28 cellular contexts compared by ENCODE assay signal in genomic region chr3:18790384-18790783, GRCh38.
A peak's percentile ranks its signal among the peaks of the same experiment; 100 is the strongest.
DNase-seq lines count a peak whose midpoint lies in the region; ATAC-seq and TF ChIP-seq lines count a peak whose summit lies in the region.
"Had no signal": no experiment of that assay in that cellular context is flagged by ENCODE, and none has a peak within 500 bp of the region (broad histone marks: within the 10 kb centered on the region; RNA-seq: fewer than 3 reads in every experiment).

No MANE protein-coding gene starts in this region.

- no peak overlapping the region for H3K27ac ChIP-seq in CD4-positive, alpha-beta T cell (ENCODE audit: low read depth, low read length)
- no peak overlapping the region for H3K27ac ChIP-seq in DND-41 (ENCODE audit: low read length)
- no peak overlapping the region for H3K27ac ChIP-seq in neural progenitor cell
- H3K27ac ChIP-seq: A549; BLaER1 treated with 17β-estradiol and CSF1 and Interleukin-3, amounts not matched to agents 10 nM and 100 nM; KMS-11; PC-9; SJCRH30 had no signal

- peak overlapping the region; percentile 17; the same call in 1 of the 2 replicates for H2AFZ ChIP-seq in DND-41 (ENCODE audit: low read depth, low read length)
- H2AFZ ChIP-seq in neural progenitor cell (replicated peaks), result no peak overlapping the region
- H2AFZ ChIP-seq: PC-9 had no signal

- in situ Hi-C loops in G401 (cut with HindIII; ENCODE audit: low sequenced_read_pairs), result no loop called here

- peak; percentile 61 for DNase-seq in activated CD4-positive, alpha-beta T cell treated with anti-CD3 and anti-CD28 coated beads, Interleukin-2, amount 10 ng/mL, durations not matched to agents 24 days and 14 days
- DNase-seq in activated CD4-positive, alpha-beta T cell treated with anti-CD3 and anti-CD28 coated beads, Interleukin-2, amount 50 U/mL, for 4 hours, result no peak
- no peak for DNase-seq in CD4-positive, alpha-beta T cell
- no peak for DNase-seq in DND-41
- no peak for DNase-seq in central memory CD8-positive, alpha-beta T cell (ENCODE audit: low spot score in 2 of 2)
- DNase-seq in G401 (ENCODE audit: low spot score), result no peak
- DNase-seq in neural progenitor cell (ENCODE audit: low spot score), result no peak
- DNase-seq: AML-193; Caco-2; CD4-positive, alpha-beta memory T cell; EL; GF-D8; HCEC 1CT; NCI-H1092 treated with DMSO at 0.1 percent for 48 hours; NCI-H2171; NCI-H226; NCI-H510A; NCI-H774; NK-92 treated with Interleukin-12 subunit alpha and Interleukin-12 subunit beta, amount 100 ng/mL, for 24 hours; PC-9; SJCRH30 had no signal

- peak; percentile 48 for ATAC-seq in CD4-positive, alpha-beta T cell (ENCODE audit: poor library complexity)
- ATAC-seq in DND-41 (ENCODE audit: insufficient read depth, low read depth) (no peak), GM18517 (IDR thresholded peaks at IDR 0.05; ENCODE audit: unreplicated experiment) (no peak)
- peak; percentile 40 for ATAC-seq in central memory CD8-positive, alpha-beta T cell (replicated peaks; ENCODE audit: extremely low read depth, poor library complexity, severe bottlenecking)
- ATAC-seq: A549, Right ventricle myocardium inferior, SK-N-SH treated with all-trans-retinoic acid at 6 μM for 48 hours had no signal

- no peak overlapping the region for H3K4me3 ChIP-seq in DND-41 (ENCODE audit: low read depth in 1 of 2, low read length in 2 of 2)
- H3K4me3 ChIP-seq in neural progenitor cell, result no peak overlapping the region
- H3K4me3 ChIP-seq: A549; BLaER1 treated with 17β-estradiol and CSF1 and Interleukin-3, amounts not matched to agents 10 nM and 100 nM; PC-9; SJCRH30 had no signal

- H3K4me2 ChIP-seq in DND-41 (ENCODE audit: insufficient read depth, low read length), result no peak overlapping the region
- no peak overlapping the region for H3K4me2 ChIP-seq in neural progenitor cell
- H3K4me2 ChIP-seq: A549; BLaER1 treated with 17β-estradiol and CSF1 and Interleukin-3, amounts not matched to agents 10 nM and 100 nM; KMS-11; PC-9 had no signal

- POLR2A ChIA-PET in CD4-positive, alpha-beta T cell (lab: Charles Lee), result interaction anchor here (0.6 to 1.6 kb wide), 5 partner anchors 11 to 358 kb away, joined by 3 to 8 read pairs (median 3); no protein-coding TSS in a partner anchor

- H3K36me3 Mint-ChIP-seq in activated CD4-positive, alpha-beta T cell treated with anti-CD3 and anti-CD28 coated beads, Interleukin-2, amount 10 ng/mL, durations not matched to agents 24 days and 14 days (ENCODE audit: low read depth), result no peaks in the 10 kb centered on the region
- no peaks in the 10 kb centered on the region for H3K36me3 Mint-ChIP-seq in CD4-positive, alpha-beta T cell (ENCODE audit: low read depth)
- peaks cover 2% of the 10 kb centered on the region for H3K36me3 Mint-ChIP-seq in central memory CD8-positive, alpha-beta T cell (ENCODE audit: insufficient read depth)
- H3K36me3 Mint-ChIP-seq in neural progenitor cell, result no peaks in the 10 kb centered on the region
- H3K36me3 Mint-ChIP-seq: CD4-positive, alpha-beta memory T cell; IgD-negative memory B cell had no signal

- no peaks in the 10 kb centered on the region for H3K79me2 ChIP-seq in DND-41 (ENCODE audit: insufficient read depth, low read length)
- H3K79me2 ChIP-seq in neural progenitor cell (ENCODE audit: low read depth), result no peaks in the 10 kb centered on the region

- H3K4me1 Mint-ChIP-seq in activated CD4-positive, alpha-beta T cell treated with anti-CD3 and anti-CD28 coated beads, Interleukin-2, amount 10 ng/mL, durations not matched to agents 24 days and 14 days, result peaks cover 8% of the 10 kb centered on the region
- H3K4me1 Mint-ChIP-seq in CD4-positive, alpha-beta T cell (ENCODE audit: low read depth), result peaks cover 15% of the 10 kb centered on the region
- H3K4me1 Mint-ChIP-seq in central memory CD8-positive, alpha-beta T cell, result no peaks in the 10 kb centered on the region
- H3K4me1 Mint-ChIP-seq in neural progenitor cell, result no peaks in the 10 kb centered on the region
- H3K4me1 Mint-ChIP-seq: IgD-negative memory B cell had no signal

- H3K9me3 ChIP-seq in CD4-positive, alpha-beta T cell (ENCODE audit: control insufficient read depth, low read length), result no peaks in the 10 kb centered on the region
- H3K9me3 ChIP-seq in DND-41 (ENCODE audit: insufficient read depth, low read length, severe bottlenecking), result no peaks in the 10 kb centered on the region
- no peaks in the 10 kb centered on the region for H3K9me3 ChIP-seq in neural progenitor cell (ENCODE audit: low read depth)
- H3K9me3 ChIP-seq: A549; BLaER1 treated with 17β-estradiol and CSF1 and Interleukin-3, amounts not matched to agents 10 nM and 100 nM; Caco-2; SJCRH30 had no signal

- no peaks in the 10 kb centered on the region for H4K20me1 ChIP-seq in DND-41 (ENCODE audit: insufficient read depth, low read length)
- no peaks in the 10 kb centered on the region for H4K20me1 ChIP-seq in neural progenitor cell (ENCODE audit: low read depth)
- H4K20me1 ChIP-seq: BLaER1 treated with 17β-estradiol and CSF1 and Interleukin-3, amounts not matched to agents 10 nM and 100 nM had no signal

- peaks cover 18% of the 10 kb centered on the region for H3F3A ChIP-seq in neural progenitor cell (ENCODE audit: low read depth)

- peaks cover 2% of the 10 kb centered on the region for H3K27me3 Mint-ChIP-seq in activated CD4-positive, alpha-beta T cell treated with anti-CD3 and anti-CD28 coated beads, Interleukin-2, amount 10 ng/mL, durations not matched to agents 24 days and 14 days
- no peaks in the 10 kb centered on the region for H3K27me3 Mint-ChIP-seq in CD4-positive, alpha-beta T cell
- no peaks in the 10 kb centered on the region for H3K27me3 Mint-ChIP-seq in central memory CD8-positive, alpha-beta T cell
- H3K27me3 Mint-ChIP-seq in neural progenitor cell (ENCODE audit: insufficient read depth, low read depth), result peaks cover 4% of the 10 kb centered on the region
- H3K27me3 Mint-ChIP-seq: CD4-positive, alpha-beta memory T cell; IgD-negative memory B cell had no signal

- intact Hi-C loops in activated CD4-positive, alpha-beta T cell treated with anti-CD3 and anti-CD28 coated beads, Interleukin-2, amount 10 ng/mL, durations not matched to agents 24 days and 14 days (cut with micrococcal nuclease), result loop anchor here (2.0 to 5.0 kb wide), 2 partner anchors 34 to 82 kb away; no protein-coding TSS in a partner anchor
- intact Hi-C loops in CD4-positive, alpha-beta T cell (cut with DNase I, micrococcal nuclease), result no loop called here

- H3K27ac Mint-ChIP-seq in activated CD4-positive, alpha-beta T cell treated with anti-CD3 and anti-CD28 coated beads, Interleukin-2, amount 10 ng/mL, durations not matched to agents 24 days and 14 days, result no peak overlapping the region
- no peak overlapping the region for H3K27ac Mint-ChIP-seq in CD4-positive, alpha-beta T cell
- no peak overlapping the region for H3K27ac Mint-ChIP-seq in central memory CD8-positive, alpha-beta T cell (ENCODE audit: low read depth)
- H3K27ac Mint-ChIP-seq in neural progenitor cell, result no peak overlapping the region
- H3K27ac Mint-ChIP-seq: CD4-positive, alpha-beta memory T cell; IgD-negative memory B cell had no signal

- CTCF ChIA-PET in CD4-positive, alpha-beta T cell (lab: Charles Lee), result no interaction called here

- no peaks in the 10 kb centered on the region for H3K4me1 ChIP-seq in DND-41 (ENCODE audit: insufficient read depth, low read length)
- H3K4me1 ChIP-seq in neural progenitor cell, result no peaks in the 10 kb centered on the region
- H3K4me1 ChIP-seq: A549; BLaER1 treated with 17β-estradiol and CSF1 and Interleukin-3, amounts not matched to agents 10 nM and 100 nM; Caco-2; SJCRH30 had no signal

- H3K4me3 Mint-ChIP-seq in activated CD4-positive, alpha-beta T cell treated with anti-CD3 and anti-CD28 coated beads, Interleukin-2, amount 10 ng/mL, durations not matched to agents 24 days and 14 days, result no peak overlapping the region
- H3K4me3 Mint-ChIP-seq in CD4-positive, alpha-beta T cell, result peak overlapping the region; percentile 17
- no peak overlapping the region for H3K4me3 Mint-ChIP-seq in central memory CD8-positive, alpha-beta T cell
- no peak overlapping the region for H3K4me3 Mint-ChIP-seq in neural progenitor cell
- H3K4me3 Mint-ChIP-seq: CD4-positive, alpha-beta memory T cell; IgD-negative memory B cell had no signal

- no peaks in the 10 kb centered on the region for H3K36me3 ChIP-seq in DND-41 (ENCODE audit: insufficient read depth, low read length)
- H3K36me3 ChIP-seq in neural progenitor cell, result no peaks in the 10 kb centered on the region
- H3K36me3 ChIP-seq: BLaER1 treated with 17β-estradiol and CSF1 and Interleukin-3, amounts not matched to agents 10 nM and 100 nM; SJCRH30 had no signal

- H3K9me3 Mint-ChIP-seq in activated CD4-positive, alpha-beta T cell treated with anti-CD3 and anti-CD28 coated beads, Interleukin-2, amount 10 ng/mL, durations not matched to agents 24 days and 14 days, result no peaks in the 10 kb centered on the region
- H3K9me3 Mint-ChIP-seq in CD4-positive, alpha-beta T cell, result no peaks in the 10 kb centered on the region
- H3K9me3 Mint-ChIP-seq in central memory CD8-positive, alpha-beta T cell, result no peaks in the 10 kb centered on the region
- no peaks in the 10 kb centered on the region for H3K9me3 Mint-ChIP-seq in neural progenitor cell
- H3K9me3 Mint-ChIP-seq: CD4-positive, alpha-beta memory T cell; IgD-negative memory B cell had no signal

- TF ChIP-seq CTCF in CD4-positive, alpha-beta T cell (IDR thresholded peaks at IDR 0.05), result no peak
- TF ChIP-seq CTCF in DND-41 (IDR thresholded peaks at IDR 0.05; ENCODE audit: borderline replicate concordance, extremely low read depth, low read length, poor library complexity, severe bottlenecking) (no peak), neural progenitor cell (IDR thresholded peaks at IDR 0.05) (no peak)

- H3K9ac ChIP-seq in DND-41 (ENCODE audit: low read depth, low read length) (no peak overlapping the region), neural progenitor cell (no peak overlapping the region)
- H3K9ac ChIP-seq: BLaER1 treated with 17β-estradiol and CSF1 and Interleukin-3, amounts not matched to agents 10 nM and 100 nM; KMS-11 had no signal

- no peaks in the 10 kb centered on the region for H3K27me3 ChIP-seq in CD4-positive, alpha-beta T cell (ENCODE audit: control insufficient read depth, insufficient read depth, low read length)
- H3K27me3 ChIP-seq in DND-41 (ENCODE audit: insufficient read depth, low read length, poor library complexity) (no peaks in the 10 kb centered on the region), neural progenitor cell (no peaks in the 10 kb centered on the region)
- H3K27me3 ChIP-seq: BLaER1 treated with 17β-estradiol and CSF1 and Interleukin-3, amounts not matched to agents 10 nM and 100 nM; SJCRH30 had no signal

Comparison
In these comparisons a context has a peak if more than half of its experiments do, and no peak if none do; other contexts are left out.
1. ATAC-seq: peak in CD4-positive, alpha-beta T cell (single experiment) and central memory CD8-positive, alpha-beta T cell (single experiment); none in DND-41 (single experiment) and GM18517 (single experiment).